Comparison of ENCODE assay signal across 8 cellular contexts in the genomic region with DNA sequence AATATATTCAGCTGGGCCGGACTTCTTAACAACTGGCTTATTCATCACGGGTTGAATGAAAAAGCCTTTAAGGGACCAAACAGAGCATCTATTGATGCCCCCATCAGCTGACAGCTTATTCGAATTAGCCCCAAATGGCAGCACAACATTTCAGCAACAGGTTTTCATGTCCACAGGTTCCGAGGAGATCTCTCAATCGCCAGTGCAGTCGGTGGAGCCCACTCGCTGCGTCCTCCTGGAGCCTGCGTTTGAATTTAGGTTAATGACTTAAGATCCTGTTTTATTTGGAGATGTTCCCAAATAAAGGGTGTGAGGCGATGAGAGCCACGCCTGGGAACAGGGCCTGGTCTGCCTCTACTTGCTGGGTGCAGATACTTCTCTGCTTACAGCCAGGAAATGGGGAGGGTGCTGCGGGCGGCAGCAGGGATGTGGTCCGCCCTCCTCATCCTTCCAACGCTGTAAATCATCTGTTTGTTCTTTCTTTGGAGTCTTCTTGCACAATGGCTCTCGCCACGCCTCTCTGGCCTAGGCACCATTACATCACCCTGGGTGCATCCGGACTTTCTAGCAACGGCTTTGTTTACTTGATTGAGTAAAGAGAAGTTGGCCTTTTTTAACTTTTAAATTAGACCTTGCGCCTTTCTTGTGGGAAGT. TPM values are rescaled to one million over a fixed set of nuclear protein-coding genes. Genes with fewer than 3 reads are reported as not detected.
DNase-seq lines count a peak whose midpoint lies in the region; ATAC-seq and TF ChIP-seq lines count a peak whose summit lies in the region.

No MANE protein-coding gene starts in this region.

- no peak overlapping the region for H2BK15ac ChIP-seq in mesendoderm (replicated peaks; ENCODE audit: low read depth)

- DNase-seq in BJ (ENCODE audit: low read depth) = peak; percentile 97
- DNase-seq in NCI-H2081 (lab: John Stamatoyannopoulos, UW) = peak; percentile 80 to 93
- peak; percentile 89 for DNase-seq in activated CD4-positive, alpha-beta memory T cell treated with anti-CD3 and anti-CD28 coated beads, Interleukin-2, amount 10 ng/mL, durations not matched to agents 7 days and 5 days
- peak; percentile 3 for DNase-seq in mesendoderm
- peak; percentile 17 to 34 (median 29) for DNase-seq in stimulated activated CD4-positive, alpha-beta T cell treated with anti-CD3 and anti-CD28 coated beads, TNF-alpha, amount 100 ng/mL, for 48 hours (ENCODE audit: low read depth in 3 of 3)

- peaks cover 0 to 6% of the 10 kb centered on the region in 2 donors for H3K4me1 ChIP-seq in duodenal mucosa (ENCODE audit: control insufficient read depth in 1 of 2, insufficient read depth in 2 of 2, low read length in 2 of 2)
- no peaks in the 10 kb centered on the region for H3K4me1 ChIP-seq in mesendoderm (ENCODE audit: control insufficient read depth, low read depth, low read length)

- peak overlapping the region; percentile 36 for H3K27ac ChIP-seq in duodenal mucosa (ENCODE audit: low read depth, low read length)
- no peak overlapping the region for H3K27ac ChIP-seq in mesendoderm (ENCODE audit: low read depth, low read length)

- no peak for TF ChIP-seq CTCF in BJ (IDR thresholded peaks at IDR 0.05; ENCODE audit: insufficient read depth, low read depth, low read length)

- H3K4me2 ChIP-seq in mesendoderm (ENCODE audit: low read length) = no peak overlapping the region

- no peaks in the 10 kb centered on the region for H3K9me3 Mint-ChIP-seq in activated CD4-positive, alpha-beta memory T cell treated with anti-CD3 and anti-CD28 coated beads, Interleukin-2, amount 10 ng/mL, durations not matched to agents 7 days and 5 days

- H3K4me1 Mint-ChIP-seq in activated CD4-positive, alpha-beta memory T cell treated with anti-CD3 and anti-CD28 coated beads, Interleukin-2, amount 10 ng/mL, durations not matched to agents 7 days and 5 days = peaks cover 59% of the 10 kb centered on the region

- H3K56ac ChIP-seq in mesendoderm (ENCODE audit: low read length) = no peak overlapping the region

- H3K9me3 ChIP-seq in duodenal mucosa (ENCODE audit: control insufficient read depth in 1 of 2, low read length in 2 of 2) = no peaks in the 10 kb centered on the region

- H2BK5ac ChIP-seq in mesendoderm (ENCODE audit: low read length) = no peak overlapping the region

- H3K4ac ChIP-seq in mesendoderm (ENCODE audit: low read depth, low read length) = no peak overlapping the region

- CTCF ChIA-PET in BJ (lab: Yijun Ruan, JAX) = interaction anchor here (1.1 to 1.7 kb wide), 4 partner anchors 11 to 31 kb away, joined by 3 to 5 read pairs (median 3); no protein-coding TSS in a partner anchor
- CTCF ChIA-PET in activated CD4-positive, alpha-beta memory T cell treated with anti-CD3 and anti-CD28 coated beads, Interleukin-2, amount 10 ng/mL, durations not matched to agents 7 days and 5 days (lab: Charles Lee) = interaction anchor here (0.8 to 3.0 kb wide), 6 partner anchors 10 to 32 kb away, joined by 3 to 11 read pairs (median 6); partner anchors contain the start of gene MARF1

- H3K36me3 ChIP-seq in BJ (ENCODE audit: control insufficient read depth, insufficient read depth, low read length) = peaks cover 9% of the 10 kb centered on the region
- H3K36me3 ChIP-seq in duodenal mucosa (ENCODE audit: control insufficient read depth in 1 of 2, insufficient read depth in 2 of 2, low read length in 2 of 2) = peaks cover 6 to 41% of the 10 kb centered on the region in 2 donors
- H3K36me3 ChIP-seq in mesendoderm (ENCODE audit: control insufficient read depth, insufficient read depth, low read length) = peaks cover 2% of the 10 kb centered on the region

- peak overlapping the region; percentile 99 for H3K27ac Mint-ChIP-seq in activated CD4-positive, alpha-beta memory T cell treated with anti-CD3 and anti-CD28 coated beads, Interleukin-2, amount 10 ng/mL, durations not matched to agents 7 days and 5 days

- no peak for ATAC-seq in GM21786 (IDR thresholded peaks at IDR 0.05; ENCODE audit: unreplicated experiment)
- no peak for ATAC-seq in HG03108 (IDR thresholded peaks at IDR 0.05; ENCODE audit: unreplicated experiment)

- H3K79me1 ChIP-seq in mesendoderm (ENCODE audit: low read length) = no peaks in the 10 kb centered on the region

- POLR2A ChIA-PET in BJ (lab: Charles Lee) = no interaction called here
- POLR2A ChIA-PET in activated CD4-positive, alpha-beta memory T cell treated with anti-CD3 and anti-CD28 coated beads, Interleukin-2, amount 10 ng/mL, durations not matched to agents 7 days and 5 days (lab: Charles Lee) = interaction anchor here (0.7 to 3.8 kb wide), 7 partner anchors 9 to 82 kb away, joined by 3 to 50 read pairs (median 7); partner anchors contain the start of genes MARF1 and NDE1

- no peak overlapping the region for H2BK120ac ChIP-seq in mesendoderm (ENCODE audit: low read depth, low read length)

- no peak overlapping the region for H2AK5ac ChIP-seq in mesendoderm (ENCODE audit: low read length)

- no peak overlapping the region for H3K23ac ChIP-seq in mesendoderm (ENCODE audit: low read length)

- peak overlapping the region; percentile 66 for H3K4me3 Mint-ChIP-seq in activated CD4-positive, alpha-beta memory T cell treated with anti-CD3 and anti-CD28 coated beads, Interleukin-2, amount 10 ng/mL, durations not matched to agents 7 days and 5 days

- H4K8ac ChIP-seq in mesendoderm (ENCODE audit: low read depth, low read length) = no peak overlapping the region

- no peaks in the 10 kb centered on the region for H3K27me3 ChIP-seq in BJ (ENCODE audit: control insufficient read depth, insufficient read depth, low read length)
- no peaks in the 10 kb centered on the region for H3K27me3 ChIP-seq in duodenal mucosa (ENCODE audit: control insufficient read depth in 1 of 2, insufficient read depth in 2 of 2, low read length in 2 of 2)
- no peaks in the 10 kb centered on the region for H3K27me3 ChIP-seq in mesendoderm (ENCODE audit: insufficient read depth, low read length, poor library complexity)

- no peaks in the 10 kb centered on the region for H3K79me2 ChIP-seq in mesendoderm (ENCODE audit: control insufficient read depth, insufficient read depth, low read length)

- WGBS in mesendoderm (ENCODE audit: extremely low coverage, insufficient coverage, low lambda C conversion rate) = no CpG with 5 or more reads among the region's 20 CpGs

- H3K9ac ChIP-seq in duodenal mucosa (ENCODE audit: low read depth in 1 of 2, low read length in 2 of 2) (peak overlapping the region in 1 of 2 donors; percentile 24), mesendoderm (ENCODE audit: low read length) (no peak overlapping the region)

- H4K5ac ChIP-seq in mesendoderm (ENCODE audit: low read length) = no peak overlapping the region

- H3K4me3 ChIP-seq in BJ (ENCODE audit: low read depth, low read length) = no peak overlapping the region
- H3K4me3 ChIP-seq in duodenal mucosa (ENCODE audit: low read depth in 1 of 2, low read length in 2 of 2) = no peak overlapping the region
- H3K4me3 ChIP-seq in mesendoderm (ENCODE audit: low read length) = no peak overlapping the region

- no peak overlapping the region for H3K18ac ChIP-seq in mesendoderm (ENCODE audit: low read length)

- H3K27me3 Mint-ChIP-seq in activated CD4-positive, alpha-beta memory T cell treated with anti-CD3 and anti-CD28 coated beads, Interleukin-2, amount 10 ng/mL, durations not matched to agents 7 days and 5 days = no peaks in the 10 kb centered on the region

- H3K36me3 Mint-ChIP-seq in activated CD4-positive, alpha-beta memory T cell treated with anti-CD3 and anti-CD28 coated beads, Interleukin-2, amount 10 ng/mL, durations not matched to agents 7 days and 5 days (ENCODE audit: low read depth) = peaks cover 72% of the 10 kb centered on the region

RNA-seq across cellular contexts. Expression of gene NDE1, which starts 22.6 kb away (rescaled TPM):
- polyA plus RNA-seq in BJ (2011; rRNA removed) = 22.9 and 25.6 TPM in 2 replicates
- 19.9 and 25.3 TPM in 2 replicates for polyA minus RNA-seq in BJ (2011; rRNA and poly(A)+ RNA removed)
- 100 to 1,000 TPM; 115 to 133 TPM for total RNA-seq in activated CD4-positive, alpha-beta memory T cell treated with anti-CD3 and anti-CD28 coated beads, Interleukin-2, amount 10 ng/mL, durations not matched to agents 7 days and 5 days
- polyA plus RNA-seq in mesendoderm (2013, experiment 1 of 2) = 20.0 TPM
- polyA plus RNA-seq in mesendoderm (2013, experiment 2 of 2) = 21.4 TPM

RNA-seq across cellular contexts. Expression of gene MARF1, which starts 29.7 kb away (rescaled TPM):
- 22.5 and 25.2 TPM in 2 replicates for polyA plus RNA-seq in BJ (2011; rRNA removed)
- polyA minus RNA-seq in BJ (2011; rRNA and poly(A)+ RNA removed) = 23.0 and 33.3 TPM in 2 replicates
- 10 to 100 TPM; 85.4 to 85.5 TPM for total RNA-seq in activated CD4-positive, alpha-beta memory T cell treated with anti-CD3 and anti-CD28 coated beads, Interleukin-2, amount 10 ng/mL, durations not matched to agents 7 days and 5 days
- polyA plus RNA-seq in mesendoderm (2013, experiment 1 of 2) = 10.0 TPM
- 10.3 TPM for polyA plus RNA-seq in mesendoderm (2013, experiment 2 of 2)

Comparison
In these comparisons a context has a peak if more than half of its experiments do, and no peak if none do; other contexts are left out.
1. DNase-seq: peak in every context shown above with its lines; median percentile 97 in BJ; 89 in activated CD4-positive, alpha-beta memory T cell treated with anti-CD3 and anti-CD28 coated beads, Interleukin-2, amount 10 ng/mL, durations not matched to agents 7 days and 5 days; 86 in NCI-H2081; 29 in stimulated activated CD4-positive, alpha-beta T cell treated with anti-CD3 and anti-CD28 coated beads, TNF-alpha, amount 100 ng/mL, for 48 hours; 3 in mesendoderm.